Comparison of ENCODE assay signal across 12 cellular contexts in genomic region chr1:183887826-183888819, GRCh38.
DNase-seq lines count a peak whose midpoint lies in the region; ATAC-seq and TF ChIP-seq lines count a peak whose summit lies in the region.
"Had no signal": no experiment of that assay in that cellular context is flagged by ENCODE, and none has a peak within 500 bp of the region (broad histone marks: within the 10 kb centered on the region; RNA-seq: fewer than 3 reads in every experiment).

No MANE protein-coding gene starts in this region.

- 0 out of 2 replicates have a peak, but pooled peaks cover 3% of the 10 kb centered on the region for H4K20me1 ChIP-seq in DND-41 (ENCODE audit: insufficient read depth, low read length)

- no peak overlapping the region for H3K4me3 Mint-ChIP-seq in dendritic cell treated with granulocyte-macrophage colony-stimulating factor and Interleukin-4, amounts not matched to agents 40 ng/mL and 50 ng/mL, for 4 days

- H3K27ac ChIP-seq in DND-41 (ENCODE audit: low read length) (no peak overlapping the region), prostate gland (peak overlapping the region; percentile 1 to 46)
- H3K27ac ChIP-seq: colonic mucosa, Peyer's patch had no signal

- peaks cover 11% of the 10 kb centered on the region for H3K27me3 ChIP-seq in DND-41 (ENCODE audit: insufficient read depth, low read length, poor library complexity)
- H3K27me3 ChIP-seq in prostate gland (replicated peaks; ENCODE audit: insufficient read depth) = no peaks in the 10 kb centered on the region
- H3K27me3 ChIP-seq: colonic mucosa, Peyer's patch had no signal

- intact Hi-C loops in dendritic cell treated with granulocyte-macrophage colony-stimulating factor and Interleukin-4, amounts not matched to agents 40 ng/mL and 50 ng/mL, for 4 days (cut with micrococcal nuclease) = no loop called here
- intact Hi-C loops in prostate gland (cut with DNase I) = no loop called here

- no peak for TF ChIP-seq POLR2A in prostate gland (IDR thresholded peaks at IDR 0.05)

- H3K9ac ChIP-seq in DND-41 (ENCODE audit: low read depth, low read length) = no peak overlapping the region

- H3K4me2 ChIP-seq in DND-41 (ENCODE audit: insufficient read depth, low read length) = peak overlapping the region; percentile 32

- DNase-seq in DND-41 (no peak), LNCaP clone FGC (ENCODE audit: low read depth) (peak; percentile 67), prostate gland (ENCODE audit: low spot score) (peak; percentile 33), NCI-H446 (lab: John Stamatoyannopoulos, UW) (no peak)
- DNase-seq: colonic mucosa, head of caudate nucleus, Peyer's patch, retina had no signal

- no peak overlapping the region for H3K4me3 ChIP-seq in DND-41 (ENCODE audit: low read depth in 1 of 2, low read length in 2 of 2)
- no peak overlapping the region for H3K4me3 ChIP-seq in LNCaP clone FGC (ENCODE audit: low read depth, low read length)
- no peak overlapping the region for H3K4me3 ChIP-seq in prostate gland
- H3K4me3 ChIP-seq: colonic mucosa, lung, Peyer's patch had no signal

- H2AFZ ChIP-seq in DND-41 (ENCODE audit: low read depth, low read length) = no peak overlapping the region

- H3K9me3 ChIP-seq in DND-41 (ENCODE audit: insufficient read depth, low read length, severe bottlenecking) = no peaks in the 10 kb centered on the region
- no peaks in the 10 kb centered on the region for H3K9me3 ChIP-seq in prostate gland
- H3K9me3 ChIP-seq: colonic mucosa, Peyer's patch had no signal

- WGBS in prostate gland = 19% methylated on average over 9 of the region's 9 CpGs

- peaks cover 100% of the 10 kb centered on the region for H3K36me3 Mint-ChIP-seq in dendritic cell treated with granulocyte-macrophage colony-stimulating factor and Interleukin-4, amounts not matched to agents 40 ng/mL and 50 ng/mL, for 4 days (ENCODE audit: low read depth)

- H3K36me3 ChIP-seq in DND-41 (ENCODE audit: insufficient read depth, low read length) (no peaks in the 10 kb centered on the region), prostate gland (no peaks in the 10 kb centered on the region)
- H3K36me3 ChIP-seq: colonic mucosa had no signal

- no peak for TF ChIP-seq CTCF in DND-41 (IDR thresholded peaks at IDR 0.05; ENCODE audit: borderline replicate concordance, extremely low read depth, low read length, poor library complexity, severe bottlenecking)
- no peak for TF ChIP-seq CTCF in LNCaP clone FGC (IDR thresholded peaks at IDR 0.05; ENCODE audit: control insufficient read depth, extremely low read depth, insufficient read depth)
- no peak for TF ChIP-seq CTCF in prostate gland (IDR thresholded peaks at IDR 0.05)

- ATAC-seq in DND-41 (ENCODE audit: insufficient read depth, low read depth) (peak; percentile 93), HG03095 (IDR thresholded peaks at IDR 0.05; ENCODE audit: unreplicated experiment) (no peak), GM21619 (IDR thresholded peaks at IDR 0.05; ENCODE audit: unreplicated experiment) (no peak)

- no peaks in the 10 kb centered on the region for H3K9me3 Mint-ChIP-seq in dendritic cell treated with granulocyte-macrophage colony-stimulating factor and Interleukin-4, amounts not matched to agents 40 ng/mL and 50 ng/mL, for 4 days

- peaks cover 93% of the 10 kb centered on the region for H3K4me1 Mint-ChIP-seq in dendritic cell treated with granulocyte-macrophage colony-stimulating factor and Interleukin-4, amounts not matched to agents 40 ng/mL and 50 ng/mL, for 4 days (ENCODE audit: low read depth)

- no peaks in the 10 kb centered on the region for H3K79me2 ChIP-seq in DND-41 (ENCODE audit: insufficient read depth, low read length)

- H3K4me1 ChIP-seq in DND-41 (ENCODE audit: insufficient read depth, low read length) (peaks cover 23% of the 10 kb centered on the region), prostate gland (replicated peaks) (peaks cover 16% of the 10 kb centered on the region)
- H3K4me1 ChIP-seq: colonic mucosa, Peyer's patch had no signal

- peak overlapping the region; percentile 70 for H3K27ac Mint-ChIP-seq in dendritic cell treated with granulocyte-macrophage colony-stimulating factor and Interleukin-4, amounts not matched to agents 40 ng/mL and 50 ng/mL, for 4 days

- H3K27me3 Mint-ChIP-seq in dendritic cell treated with granulocyte-macrophage colony-stimulating factor and Interleukin-4, amounts not matched to agents 40 ng/mL and 50 ng/mL, for 4 days = no peaks in the 10 kb centered on the region

Comparison
In these comparisons a context has a peak if more than half of its experiments do, and no peak if none do; other contexts are left out.
1. DNase-seq: peak in LNCaP clone FGC (single experiment) and prostate gland (single experiment); none in DND-41 (single experiment) and NCI-H446 (0 of 2).